10 cellular contexts compared by ENCODE assay signal in genomic region chr3:45199837-45200648, GRCh38. TPM values are rescaled to one million over a fixed set of nuclear protein-coding genes. Genes with fewer than 3 reads are reported as not detected.
DNase-seq lines count a peak whose midpoint lies in the region; TF ChIP-seq lines count a peak whose summit lies in the region.
"Had no signal": no experiment of that assay in that cellular context is flagged by ENCODE, and none has a peak within 500 bp of the region (broad histone marks: within the 10 kb centered on the region; RNA-seq: fewer than 3 reads in every experiment).

No MANE protein-coding gene starts in this region.

- no peaks in the 10 kb centered on the region for H3K79me2 ChIP-seq in Karpas-422 (ENCODE audit: low read length)

- TF ChIP-seq CTCF in choroid plexus epithelial cell (conservative IDR thresholded peaks at IDR 0.05; ENCODE audit: low read depth, low read length) (no peak), GM13976 (IDR thresholded peaks at IDR 0.05; ENCODE audit: borderline replicate concordance, control extremely low read depth, extremely low read depth, insufficient read depth, missing control alignments) (no peak)

- in situ Hi-C loops in GM13976 (cut with MboI; ENCODE audit: low sequenced_read_pairs, unreplicated experiment), result loop anchor here (25.0 kb wide), 1 partner anchor 462 kb away; no protein-coding TSS in a partner anchor

- H3K27me3 ChIP-seq in Karpas-422 (ENCODE audit: low read length), result no peaks in the 10 kb centered on the region

- no peak overlapping the region for H3K27ac ChIP-seq in Karpas-422 (ENCODE audit: low read length)

- no peak overlapping the region for H3K4me2 ChIP-seq in Karpas-422 (ENCODE audit: low read depth, low read length, poor library complexity, severe bottlenecking)

- H4K20me1 ChIP-seq in Karpas-422 (ENCODE audit: insufficient read depth, low read depth, low read length), result no peaks in the 10 kb centered on the region

- H3K9ac ChIP-seq in Karpas-422 (ENCODE audit: low read length), result no peak overlapping the region

- no peaks in the 10 kb centered on the region for H3K9me3 ChIP-seq in Karpas-422 (ENCODE audit: low read length)

- DNase-seq in AG08396 (ENCODE audit: low spot score) (peak; percentile 72), Karpas-422 (peak; percentile 28), choroid plexus epithelial cell (ENCODE audit: low read depth) (peak; percentile 94), lung microvascular endothelial cell (ENCODE audit: low read depth in 2 of 2) (peak; percentile 14 to 79), GM13976 (ENCODE audit: low spot score) (no peak), inferior parietal cortex (ENCODE audit: extremely low spot score) (no peak), GM19238 (ENCODE audit: insufficient read length, low spot score) (no peak), NK-92 (lab: John Stamatoyannopoulos, UW; ENCODE audit: unreplicated experiment) (no peak)
- DNase-seq: NCI-H1694 treated with DMSO at 0.1 percent for 48 hours, nephron progenitor cell had no signal

- no peak overlapping the region for H3K4me3 ChIP-seq in Karpas-422 (ENCODE audit: low read length)
- H3K4me3 ChIP-seq in choroid plexus epithelial cell (ENCODE audit: low read depth, low read length), result peak overlapping the region; percentile 6

- H3K36me3 ChIP-seq in Karpas-422 (ENCODE audit: insufficient read depth, low read length), result no peaks in the 10 kb centered on the region

- H3K9me2 ChIP-seq in Karpas-422 (replicated peaks; ENCODE audit: insufficient read depth, low read length), result no peaks in the 10 kb centered on the region

- H3K4me1 ChIP-seq in Karpas-422 (ENCODE audit: low read length), result peaks cover 2% of the 10 kb centered on the region

- H2AFZ ChIP-seq in Karpas-422 (ENCODE audit: low read length), result no peak overlapping the region

RNA-seq across cellular contexts. Expression of gene TMEM158, which starts 26.0 kb away (rescaled TPM):
- not detected in 2 replicates for total RNA-seq in Karpas-422 (2014; rRNA removed; shearing (Covaris generic); ENCODE audit: low replicate concordance)
- 0.87 and 2.8 TPM in 2 replicates for total RNA-seq in lung microvascular endothelial cell

RNA-seq across cellular contexts. Expression of gene CDCP1, which starts 53.9 kb away (rescaled TPM):
- not detected in 2 replicates for total RNA-seq in Karpas-422 (2014; rRNA removed; shearing (Covaris generic); ENCODE audit: low replicate concordance)
- total RNA-seq in lung microvascular endothelial cell, result under 0.01 and 0.44 TPM in 2 replicates

Comparison
In these comparisons a context has a peak if more than half of its experiments do, and no peak if none do; other contexts are left out.
1. DNase-seq: peak in AG08396 (single experiment), Karpas-422 (single experiment), choroid plexus epithelial cell (single experiment) and lung microvascular endothelial cell (2 of 2); none in GM13976 (single experiment), inferior parietal cortex (single experiment), GM19238 (single experiment) and NK-92 (single experiment).